7 cellular contexts compared by ENCODE assay signal in genomic region chr17:80124351-80124981, GRCh38. TPM values are rescaled to one million over a fixed set of nuclear protein-coding genes. Genes with fewer than 3 reads are reported as not detected.
A peak's percentile ranks its signal among the peaks of the same experiment; 100 is the strongest.
DNase-seq lines count a peak whose midpoint lies in the region; ATAC-seq and TF ChIP-seq lines count a peak whose summit lies in the region.

No MANE protein-coding gene starts in this region.

- peaks cover 23% of the 10 kb centered on the region for H3K27me3 Mint-ChIP-seq in osteocyte (ENCODE audit: unreplicated experiment)

- peak; percentile 41 to 65 for DNase-seq in NCI-H1930 (lab: John Stamatoyannopoulos, UW)
- peak; percentile 47 for DNase-seq in dermis blood vessel endothelial cell
- DNase-seq in osteocyte (ENCODE audit: extremely low spot score, unreplicated experiment), result no peak
- DNase-seq in GOT3 (lab: John Stamatoyannopoulos, UW), result no peak
- DNase-seq in NCI-H226, result no peak

- no peaks in the 10 kb centered on the region for H3K36me3 Mint-ChIP-seq in osteocyte (ENCODE audit: unreplicated experiment)

- H3K4me1 Mint-ChIP-seq in osteocyte (ENCODE audit: unreplicated experiment), result no peaks in the 10 kb centered on the region

- no peak overlapping the region for H3K4me3 Mint-ChIP-seq in osteocyte (ENCODE audit: unreplicated experiment)

- no peak for ATAC-seq in GM18861 (IDR thresholded peaks at IDR 0.05; ENCODE audit: unreplicated experiment)

- H3K27ac Mint-ChIP-seq in osteocyte (ENCODE audit: unreplicated experiment), result no peak overlapping the region

- TF ChIP-seq CTCF in GM12873 (IDR thresholded peaks at IDR 0.05; ENCODE audit: insufficient read depth, low read depth, low read length, missing control alignments) (peak; percentile 51), osteocyte (IDR thresholded peaks at IDR 0.05) (peak; percentile 33)

- H3K9me3 Mint-ChIP-seq in osteocyte (ENCODE audit: unreplicated experiment), result no peaks in the 10 kb centered on the region

RNA-seq across cellular contexts. Expression of gene EIF4A3, which starts 22.5 kb away (rescaled TPM):
- total RNA-seq in dermis blood vessel endothelial cell (99.6 and 235 TPM in 2 replicates), osteocyte (85.7 and 86.6 TPM in 2 replicates)

RNA-seq across cellular contexts. Expression of gene GAA, which starts 23.1 kb away (rescaled TPM):
- total RNA-seq in dermis blood vessel endothelial cell, result 47.7 and 52.4 TPM in 2 replicates
- 64.7 and 68.7 TPM in 2 replicates for total RNA-seq in osteocyte

RNA-seq across cellular contexts. Expression of gene CARD14, which starts 45.4 kb away (rescaled TPM):
- 0.34 and 1.1 TPM in 2 replicates for total RNA-seq in dermis blood vessel endothelial cell
- 0.10 and 0.16 TPM in 2 replicates for total RNA-seq in osteocyte

Comparison
In these comparisons a context has a peak if more than half of its experiments do, and no peak if none do; other contexts are left out.
1. DNase-seq: peak in NCI-H1930 (2 of 2) and dermis blood vessel endothelial cell (single experiment); none in osteocyte (single experiment), GOT3 (single experiment) and NCI-H226 (single experiment).